Comparison of ENCODE assay signal across 32 cellular contexts in genomic region chr5:27727254-27727653, GRCh38.
"Had no signal": no experiment of that assay in that cellular context is flagged by ENCODE, and none has a peak within 500 bp of the region (broad histone marks: within the 10 kb centered on the region; RNA-seq: fewer than 3 reads in every experiment).

No MANE protein-coding gene starts in this region.

- H3K4me3 ChIP-seq: ascending aorta, body of pancreas, SK-N-MC had no signal

- H3K36me3 Mint-ChIP-seq: activated CD8-positive, alpha-beta memory T cell treated with anti-CD3 and anti-CD28 coated beads, Interleukin-2, amount 10 ng/mL, durations not matched to agents 7 days and 5 days; activated naive CD4-positive, alpha-beta T cell treated with anti-CD3 and anti-CD28 coated beads, Interleukin-2, amount 50 U/mL, for 24 hours had no signal

- ATAC-seq: activated CD8-positive, alpha-beta memory T cell treated with anti-CD3 and anti-CD28 coated beads, Interleukin-2, amount 10 ng/mL, durations not matched to agents 7 days and 5 days; activated naive CD8-positive, alpha-beta T cell treated with anti-CD3 and anti-CD28 coated beads, Interleukin-2, amount 50 U/mL, for 24 hours; body of pancreas; Panc1; Right ventricle myocardium inferior had no signal

- H3K27me3 ChIP-seq: ascending aorta, body of pancreas had no signal

- H3K27ac ChIP-seq: ascending aorta, body of pancreas, SK-N-MC had no signal

- H3K4me1 ChIP-seq: ascending aorta, body of pancreas had no signal

- DNase-seq: activated B cell treated with CpG ODN at 0.5 μM for 24 hours; activated CD4-positive, alpha-beta T cell treated with anti-CD3 and anti-CD28 coated beads for 1 hour; activated CD4-positive, alpha-beta T cell treated with anti-CD3 and anti-CD28 coated beads, Interleukin-2, amount 10 ng/mL, durations not matched to agents 24 days and 14 days; activated CD4-positive, alpha-beta T cell treated with anti-CD3 and anti-CD28 coated beads, Interleukin-2, amount 50 U/mL, for 48 hours; activated CD8-positive, alpha-beta memory T cell treated with anti-CD3 and anti-CD28 coated beads, Interleukin-2, amount 10 ng/mL, durations not matched to agents 7 days and 5 days; activated effector memory CD4-positive, alpha-beta T cell treated with Interleukin-2 at 50 U/mL for 16 hours; activated naive CD4-positive, alpha-beta T cell; activated naive CD8-positive, alpha-beta T cell treated with anti-CD3 and anti-CD28 coated beads, Interleukin-2, amount 50 U/mL, for 24 hours; activated T-cell treated with anti-CD3 and anti-CD28 coated beads, Interleukin-2, amount 50 U/mL, for 24 hours; amniotic stem cell; body of pancreas; central memory CD4-positive, alpha-beta T cell; KG1; NCI-H1048; NCI-H1417; NCI-H1930; NCI-H2171; NCI-H226; NCI-H510A; NCI-H526 treated with DMSO at 0.1 percent for 48 hours; NCI-H82; OCI-M1; RPMI8226; T-helper 1 cell had no signal

- FAIRE-seq: bronchial epithelial cell had no signal

- H3K9me3 ChIP-seq: ascending aorta, body of pancreas had no signal

- H3K9me3 Mint-ChIP-seq: activated T-helper 1 cell treated with anti-CD3 and anti-CD28 coated beads, Interleukin-12 subunit alpha, Interleukin-12 subunit beta, Interleukin-2, Interleukin-4 antibody, amounts not matched to agents 30 ng/mL and 10 ng/mL and 1 ng/mL, durations not matched to agents 14 hours and 24 hours and 36 hours had no signal

- H3K27ac Mint-ChIP-seq: activated B cell treated with CpG ODN at 0.5 μM for 24 hours; activated CD4-positive, alpha-beta T cell treated with anti-CD3 and anti-CD28 coated beads, Interleukin-2, amount 10 ng/mL, durations not matched to agents 24 days and 14 days; activated CD8-positive, alpha-beta memory T cell treated with anti-CD3 and anti-CD28 coated beads, Interleukin-2, amount 10 ng/mL, durations not matched to agents 7 days and 5 days; activated naive CD4-positive, alpha-beta T cell treated with anti-CD3 and anti-CD28 coated beads, Interleukin-2, amount 50 U/mL, for 24 hours; activated naive CD8-positive, alpha-beta T cell treated with anti-CD3 and anti-CD28 coated beads, Interleukin-2, amount 50 U/mL, for 24 hours; activated T-cell treated with anti-CD3 and anti-CD28 coated beads, Interleukin-2, amount 50 U/mL, for 24 hours; activated T-helper 1 cell treated with anti-CD3 and anti-CD28 coated beads, Interleukin-12 subunit alpha, Interleukin-12 subunit beta, Interleukin-2, Interleukin-4 antibody, amounts not matched to agents 30 ng/mL and 10 ng/mL and 1 ng/mL, durations not matched to agents 14 hours and 24 hours and 36 hours; T-helper 2 cell treated with Interferon-gamma antibody and Interleukin-4, amounts not matched to agents 5 μg/mL and 100 μg/mL, for 36 hours had no signal

- H3K36me3 ChIP-seq: ascending aorta had no signal
